Comparison of ENCODE assay signal across 9 cellular contexts in genomic region chr9:130939405-130939941, GRCh38. TPM values are rescaled to one million over a fixed set of nuclear protein-coding genes. Genes with fewer than 3 reads are reported as not detected.
DNase-seq lines count a peak whose midpoint lies in the region; ATAC-seq lines count a peak whose summit lies in the region.
"Had no signal": no experiment of that assay in that cellular context is flagged by ENCODE, and none has a peak within 500 bp of the region (broad histone marks: within the 10 kb centered on the region; RNA-seq: fewer than 3 reads in every experiment).

No MANE protein-coding gene starts in this region.

- DNase-seq in NCI-H510A treated with DMSO at 0.1 percent for 48 hours (lab: John Stamatoyannopoulos, UW), result peak; percentile 12
- no peak for DNase-seq in NCI-H510A (lab: John Stamatoyannopoulos, UW)
- DNase-seq in UCSD-AML1 (lab: John Stamatoyannopoulos, UW; ENCODE audit: unreplicated experiment), result peak; percentile 35
- no peak for DNase-seq in stimulated activated naive B cell treated with anti-CD40 and anti-IgM and Interleukin-4, amounts not matched to agents 10 μg/mL and 1 μg/mL and 100 μg/mL, for 72 hours
- DNase-seq in HPDE6-E6E7 (ENCODE audit: extremely low spot score), result no peak
- no peak for DNase-seq in NCI-H146 (lab: John Stamatoyannopoulos, UW)
- no peak for DNase-seq in occipital lobe (lab: John Stamatoyannopoulos, UW)

- peaks cover 64 to 81% of the 10 kb centered on the region in 2 donors for H3K27me3 Mint-ChIP-seq in stimulated activated naive B cell treated with anti-CD40 and anti-IgM and Interleukin-4, amounts not matched to agents 10 μg/mL and 1 μg/mL and 100 μg/mL, for 72 hours

- peak overlapping the region; percentile 60 to 66 for H3K4me3 Mint-ChIP-seq in stimulated activated naive B cell treated with anti-CD40 and anti-IgM and Interleukin-4, amounts not matched to agents 10 μg/mL and 1 μg/mL and 100 μg/mL, for 72 hours

- H3K36me3 Mint-ChIP-seq in stimulated activated naive B cell treated with anti-CD40 and anti-IgM and Interleukin-4, amounts not matched to agents 10 μg/mL and 1 μg/mL and 100 μg/mL, for 72 hours, result peaks cover 0 to 4% of the 10 kb centered on the region in 2 donors

- no peaks in the 10 kb centered on the region for H3K9me3 Mint-ChIP-seq in stimulated activated naive B cell treated with anti-CD40 and anti-IgM and Interleukin-4, amounts not matched to agents 10 μg/mL and 1 μg/mL and 100 μg/mL, for 72 hours
- H3K9me3 Mint-ChIP-seq: T-helper 1 cell treated with Interleukin-12 subunit alpha and Interleukin-12 subunit beta and Interleukin-4 antibody, amounts not matched to agents 30 μg/mL and 1 μg/mL, for 36 hours had no signal

- no peak for ATAC-seq in stimulated activated naive B cell treated with anti-CD40 and anti-IgM and Interleukin-4, amounts not matched to agents 10 μg/mL and 1 μg/mL and 100 μg/mL, for 72 hours (replicated peaks)

- peak overlapping the region; percentile 47 for H3K4me3 ChIP-seq in iPS-11a (ENCODE audit: low read depth, low read length)

- no peak overlapping the region for H3K27ac Mint-ChIP-seq in stimulated activated naive B cell treated with anti-CD40 and anti-IgM and Interleukin-4, amounts not matched to agents 10 μg/mL and 1 μg/mL and 100 μg/mL, for 72 hours

- H3K4me1 Mint-ChIP-seq in stimulated activated naive B cell treated with anti-CD40 and anti-IgM and Interleukin-4, amounts not matched to agents 10 μg/mL and 1 μg/mL and 100 μg/mL, for 72 hours, result peaks cover 25 to 39% of the 10 kb centered on the region in 2 donors

RNA-seq across cellular contexts. Expression of gene FIBCD1, which starts 0.4 kb away (rescaled TPM):
- total RNA-seq in occipital lobe, result 1.4 TPM

RNA-seq across cellular contexts. Expression of gene QRFP, which starts 42.9 kb away (rescaled TPM):
- not detected for total RNA-seq in occipital lobe

Comparison
In these comparisons a context has a peak if more than half of its experiments do, and no peak if none do; other contexts are left out.
1. DNase-seq: peak in NCI-H510A treated with DMSO at 0.1 percent for 48 hours (single experiment) and UCSD-AML1 (single experiment); none in NCI-H510A (single experiment), stimulated activated naive B cell treated with anti-CD40 and anti-IgM and Interleukin-4, amounts not matched to agents 10 μg/mL and 1 μg/mL and 100 μg/mL, for 72 hours (single experiment), HPDE6-E6E7 (single experiment), NCI-H146 (single experiment) and occipital lobe (single experiment).